ENCODE assay signal across 1 cellular context in the genomic region with DNA sequence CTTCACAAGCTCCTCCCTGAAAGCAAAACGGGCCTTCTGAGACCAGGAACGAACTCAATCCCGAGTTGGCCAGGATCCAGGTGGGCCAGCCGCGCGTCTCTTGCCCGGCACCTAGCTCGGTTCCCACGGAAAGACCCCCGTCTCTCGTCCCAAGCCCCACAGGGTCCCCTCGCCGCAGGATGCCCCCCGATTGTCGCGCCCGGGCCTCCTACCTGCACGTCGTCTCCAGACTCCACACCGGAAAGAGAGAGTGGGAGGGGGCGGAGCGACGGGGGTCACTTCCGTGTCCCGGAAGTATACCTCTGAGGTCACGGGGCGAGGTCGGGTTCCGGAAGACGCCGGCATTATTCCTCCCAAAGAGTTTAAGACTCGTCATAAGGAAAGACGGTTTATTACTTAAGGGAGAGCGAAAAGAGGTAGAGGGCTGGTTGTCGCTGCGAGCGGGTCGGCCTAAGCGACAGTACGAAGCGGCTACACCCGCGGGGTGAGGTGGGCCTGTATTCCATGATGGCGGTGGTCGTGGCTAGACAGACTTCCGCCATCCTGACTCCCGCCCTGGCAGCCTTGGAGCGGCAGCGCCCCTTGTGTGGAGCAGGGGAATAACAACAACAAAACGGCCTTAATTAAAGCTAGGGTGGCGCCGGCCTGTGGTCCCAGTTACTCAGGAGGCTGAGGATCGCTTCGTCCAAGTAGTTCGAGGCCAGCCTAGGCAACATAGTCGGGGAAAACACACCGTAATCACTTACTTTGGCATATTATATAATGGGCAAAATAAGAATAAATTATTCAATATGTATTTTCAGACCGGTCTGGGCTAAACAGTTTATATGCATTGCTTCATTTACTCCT.
TF ChIP-seq lines count a peak whose summit lies in the region.

Gene RPS14 (minus strand): TSS at position 249 of the 849 bp plus-strand sequence. CDS start 2,006 bp downstream, outside the sequence.

TF ChIP-seq in HEK293, 187 proteins besides CTCF, POLR2A, EP300 and RAD21 (continued from another document):
- TF ChIP-seq REST (tag by site-specific recombination; IDR thresholded peaks at IDR 0.05) (no peak), ZNF791 (tag by site-specific recombination; IDR thresholded peaks at IDR 0.05) (no peak), SP2 (tag by site-specific recombination; IDR thresholded peaks at IDR 0.05) (peak; percentile 95), ZNF561 (tag by site-specific recombination; IDR thresholded peaks at IDR 0.05; ENCODE audit: borderline replicate concordance) (peak; percentile 97), ZNF843 (tag by site-specific recombination; IDR thresholded peaks at IDR 0.05) (peak; percentile 86), PBX3 (CRISPR knock-in tag; IDR thresholded peaks at IDR 0.05) (0 out of 2 replicates have a peak, but pooled peaks have one; percentile 42), ZNF548 (tag by site-specific recombination; IDR thresholded peaks at IDR 0.05) (no peak), ZNF223 (tag by site-specific recombination; IDR thresholded peaks at IDR 0.05) (peak; percentile 98)
- TF ChIP-seq, protein P1, sequence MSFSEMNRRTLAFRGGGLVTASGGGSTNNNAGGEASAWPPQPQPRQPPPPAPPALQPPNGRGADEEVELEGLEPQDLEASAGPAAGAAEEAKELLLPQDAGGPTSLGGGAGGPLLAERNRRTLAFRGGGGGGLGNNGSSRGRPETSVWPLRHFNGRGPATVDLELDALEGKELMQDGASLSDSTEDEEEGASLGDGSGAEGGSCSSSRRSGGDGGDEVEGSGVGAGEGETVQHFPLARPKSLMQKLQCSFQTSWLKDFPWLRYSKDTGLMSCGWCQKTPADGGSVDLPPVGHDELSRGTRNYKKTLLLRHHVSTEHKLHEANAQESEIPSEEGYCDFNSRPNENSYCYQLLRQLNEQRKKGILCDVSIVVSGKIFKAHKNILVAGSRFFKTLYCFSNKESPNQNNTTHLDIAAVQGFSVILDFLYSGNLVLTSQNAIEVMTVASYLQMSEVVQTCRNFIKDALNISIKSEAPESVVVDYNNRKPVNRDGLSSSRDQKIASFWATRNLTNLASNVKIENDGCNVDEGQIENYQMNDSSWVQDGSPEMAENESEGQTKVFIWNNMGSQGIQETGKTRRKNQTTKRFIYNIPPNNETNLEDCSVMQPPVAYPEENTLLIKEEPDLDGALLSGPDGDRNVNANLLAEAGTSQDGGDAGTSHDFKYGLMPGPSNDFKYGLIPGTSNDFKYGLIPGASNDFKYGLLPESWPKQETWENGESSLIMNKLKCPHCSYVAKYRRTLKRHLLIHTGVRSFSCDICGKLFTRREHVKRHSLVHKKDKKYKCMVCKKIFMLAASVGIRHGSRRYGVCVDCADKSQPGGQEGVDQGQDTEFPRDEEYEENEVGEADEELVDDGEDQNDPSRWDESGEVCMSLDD (tag by site-specific recombination; IDR thresholded peaks at IDR 0.05) = peak; percentile 85; the same call in 1 of the 2 replicates
TF ChIP-seq in HEK293: peak in this region for 78.
